21 cellular contexts compared by ENCODE assay signal in genomic region chr11:19395050-19395449, GRCh38.
DNase-seq lines count a peak whose midpoint lies in the region; ATAC-seq and TF ChIP-seq lines count a peak whose summit lies in the region.
"Had no signal": no experiment of that assay in that cellular context is flagged by ENCODE, and none has a peak within 500 bp of the region (broad histone marks: within the 10 kb centered on the region; RNA-seq: fewer than 3 reads in every experiment).

No MANE protein-coding gene starts in this region.

- H3K36me3 Mint-ChIP-seq in WTC11: 0 out of 2 replicates have a peak, but pooled peaks cover 2% of the 10 kb centered on the region

- H3K27ac ChIP-seq in thyroid gland: peak overlapping the region in 2 of 3 donors; percentile 56 to 60
- H3K27ac ChIP-seq: breast epithelium, heart right ventricle, lower lobe of right lung had no signal

- no peaks in the 10 kb centered on the region for H3K27me3 Mint-ChIP-seq in WTC11 (ENCODE audit: low read depth)
- H3K27me3 Mint-ChIP-seq: progenitor cell of endocrine pancreas had no signal

- DNase-seq in WTC11 (ENCODE audit: low spot score) (peak; percentile 55), thyroid gland (no peak), NCI-H1436 (lab: John Stamatoyannopoulos, UW) (no peak), NCI-H1694 (lab: John Stamatoyannopoulos, UW) (no peak)
- DNase-seq: CD4-positive, alpha-beta T cell; DMS153; HCEC 1CT; heart right ventricle; lower lobe of right lung; NCI-H2081 treated with DMSO at 0.1 percent for 48 hours; NCI-H510A treated with DMSO at 0.1 percent for 48 hours; RPMI8226; SK-N-SH; stimulated activated naive B cell treated with anti-CD40 and anti-IgM and Interleukin-4, amounts not matched to agents 10 μg/mL and 1 μg/mL and 100 μg/mL, for 72 hours had no signal

- POLR2A ChIA-PET in WTC11 (lab: Charles Lee): no interaction called here

- peaks cover 21 to 26% of the 10 kb centered on the region in 2 donors for H3K4me1 ChIP-seq in thyroid gland
- H3K4me1 ChIP-seq: breast epithelium had no signal

- peaks cover 10% of the 10 kb centered on the region for H3K4me1 Mint-ChIP-seq in WTC11

- H3K9me3 Mint-ChIP-seq in WTC11: peaks cover 10% of the 10 kb centered on the region
- H3K9me3 Mint-ChIP-seq: CD4-positive, alpha-beta T cell; dendritic cell treated with granulocyte-macrophage colony-stimulating factor and Interleukin-4, amounts not matched to agents 40 ng/mL and 50 ng/mL, for 4 days; T-helper 2 cell treated with Interferon-gamma antibody and Interleukin-4, amounts not matched to agents 5 μg/mL and 100 μg/mL, for 36 hours had no signal

- no peaks in the 10 kb centered on the region for H3K27me3 ChIP-seq in thyroid gland
- H3K27me3 ChIP-seq: breast epithelium, heart right ventricle had no signal

- WGBS in thyroid gland, 2 donors: 52 to 57% methylated on average over 3 of the region's 3 CpGs

- intact Hi-C loops in thyroid gland (cut with DNase I): no loop called here

- TF ChIP-seq CTCF in WTC11 (IDR thresholded peaks at IDR 0.05) (no peak), thyroid gland (IDR thresholded peaks at IDR 0.05) (no peak)

- CTCF ChIA-PET in WTC11 (lab: Charles Lee): no interaction called here

- no peak for TF ChIP-seq POLR2A in thyroid gland (IDR thresholded peaks at IDR 0.05)

- no peak overlapping the region for H3K4me3 Mint-ChIP-seq in WTC11
- H3K4me3 Mint-ChIP-seq: CD4-positive, alpha-beta T cell; dendritic cell treated with granulocyte-macrophage colony-stimulating factor and Interleukin-4, amounts not matched to agents 40 ng/mL and 50 ng/mL, for 4 days; stimulated activated naive B cell treated with anti-CD40 and anti-IgM and Interleukin-4, amounts not matched to agents 10 μg/mL and 1 μg/mL and 100 μg/mL, for 72 hours; T-helper 2 cell treated with Interferon-gamma antibody and Interleukin-4, amounts not matched to agents 5 μg/mL and 100 μg/mL, for 36 hours had no signal

- H3K36me3 ChIP-seq in thyroid gland: no peaks in the 10 kb centered on the region
- H3K36me3 ChIP-seq: breast epithelium, heart right ventricle, lower lobe of right lung had no signal

- H3K4me3 ChIP-seq in thyroid gland (replicated peaks in 1 of 3): no peak overlapping the region
- H3K4me3 ChIP-seq: breast epithelium, heart right ventricle, lower lobe of right lung had no signal

- H3K27ac Mint-ChIP-seq in WTC11: no peak overlapping the region
- H3K27ac Mint-ChIP-seq: CD4-positive, alpha-beta T cell; dendritic cell treated with granulocyte-macrophage colony-stimulating factor and Interleukin-4, amounts not matched to agents 40 ng/mL and 50 ng/mL, for 4 days; progenitor cell of endocrine pancreas; stimulated activated naive B cell treated with anti-CD40 and anti-IgM and Interleukin-4, amounts not matched to agents 10 μg/mL and 1 μg/mL and 100 μg/mL, for 72 hours; T-helper 2 cell treated with Interferon-gamma antibody and Interleukin-4, amounts not matched to agents 5 μg/mL and 100 μg/mL, for 36 hours had no signal

- ATAC-seq in GM19324 (IDR thresholded peaks at IDR 0.05; ENCODE audit: low FRiP score, unreplicated experiment) (peak; percentile 21), HG02610 (IDR thresholded peaks at IDR 0.05; ENCODE audit: unreplicated experiment) (peak; percentile 16), WTC11 (peak; percentile 84), HG02840 (IDR thresholded peaks at IDR 0.05; ENCODE audit: low FRiP score, unreplicated experiment) (no peak)
- ATAC-seq: heart right ventricle, lower lobe of right lung had no signal

- no peaks in the 10 kb centered on the region for H3K9me3 ChIP-seq in thyroid gland
- H3K9me3 ChIP-seq: breast epithelium, lower lobe of right lung, SK-N-SH had no signal

TF ChIP-seq in WTC11, 78 proteins besides CTCF, POLR2A, EP300 and RAD21:
- TF ChIP-seq CREM (CRISPR knock-in tag; IDR thresholded peaks at IDR 0.05): no peak
- no peak for TF ChIP-seq PRRX2 (CRISPR knock-in tag; IDR thresholded peaks at IDR 0.05)
- TF ChIP-seq, protein P1, sequence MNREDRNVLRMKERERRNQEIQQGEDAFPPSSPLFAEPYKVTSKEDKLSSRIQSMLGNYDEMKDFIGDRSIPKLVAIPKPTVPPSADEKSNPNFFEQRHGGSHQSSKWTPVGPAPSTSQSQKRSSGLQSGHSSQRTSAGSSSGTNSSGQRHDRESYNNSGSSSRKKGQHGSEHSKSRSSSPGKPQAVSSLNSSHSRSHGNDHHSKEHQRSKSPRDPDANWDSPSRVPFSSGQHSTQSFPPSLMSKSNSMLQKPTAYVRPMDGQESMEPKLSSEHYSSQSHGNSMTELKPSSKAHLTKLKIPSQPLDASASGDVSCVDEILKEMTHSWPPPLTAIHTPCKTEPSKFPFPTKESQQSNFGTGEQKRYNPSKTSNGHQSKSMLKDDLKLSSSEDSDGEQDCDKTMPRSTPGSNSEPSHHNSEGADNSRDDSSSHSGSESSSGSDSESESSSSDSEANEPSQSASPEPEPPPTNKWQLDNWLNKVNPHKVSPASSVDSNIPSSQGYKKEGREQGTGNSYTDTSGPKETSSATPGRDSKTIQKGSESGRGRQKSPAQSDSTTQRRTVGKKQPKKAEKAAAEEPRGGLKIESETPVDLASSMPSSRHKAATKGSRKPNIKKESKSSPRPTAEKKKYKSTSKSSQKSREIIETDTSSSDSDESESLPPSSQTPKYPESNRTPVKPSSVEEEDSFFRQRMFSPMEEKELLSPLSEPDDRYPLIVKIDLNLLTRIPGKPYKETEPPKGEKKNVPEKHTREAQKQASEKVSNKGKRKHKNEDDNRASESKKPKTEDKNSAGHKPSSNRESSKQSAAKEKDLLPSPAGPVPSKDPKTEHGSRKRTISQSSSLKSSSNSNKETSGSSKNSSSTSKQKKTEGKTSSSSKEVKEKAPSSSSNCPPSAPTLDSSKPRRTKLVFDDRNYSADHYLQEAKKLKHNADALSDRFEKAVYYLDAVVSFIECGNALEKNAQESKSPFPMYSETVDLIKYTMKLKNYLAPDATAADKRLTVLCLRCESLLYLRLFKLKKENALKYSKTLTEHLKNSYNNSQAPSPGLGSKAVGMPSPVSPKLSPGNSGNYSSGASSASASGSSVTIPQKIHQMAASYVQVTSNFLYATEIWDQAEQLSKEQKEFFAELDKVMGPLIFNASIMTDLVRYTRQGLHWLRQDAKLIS (CRISPR knock-in tag; IDR thresholded peaks at IDR 0.05; ENCODE audit: borderline replicate concordance): no peak
- no peak for TF ChIP-seq HMGA2 (CRISPR knock-in tag; IDR thresholded peaks at IDR 0.05)
TF ChIP-seq in WTC11: peak in this region for 0.
